ENCODE assay signal across 14 cellular contexts in genomic region chr3:25572336-25572735, GRCh38.
"Had no signal": no experiment of that assay in that cellular context is flagged by ENCODE, and none has a peak within 500 bp of the region (broad histone marks: within the 10 kb centered on the region; RNA-seq: fewer than 3 reads in every experiment).

No MANE protein-coding gene starts in this region.

- H3K4me1 ChIP-seq: uterus had no signal

- H3K4me3 ChIP-seq: ovary, thyroid gland, uterus had no signal

- H3K27ac ChIP-seq: ovary had no signal

- H3K36me3 Mint-ChIP-seq: stimulated activated naive B cell treated with anti-CD40 and anti-IgM and Interleukin-4, amounts not matched to agents 10 μg/mL and 1 μg/mL and 100 μg/mL, for 72 hours had no signal

- H3K9me3 ChIP-seq: ovary, thyroid gland, uterus had no signal

- DNase-seq: activated CD4-positive, alpha-beta T cell treated with anti-CD3 and anti-CD28 coated beads, Interleukin-2, amount 50 U/mL, for 4 hours; activated CD4-positive, CD25-positive, alpha-beta regulatory T cell treated with anti-CD3 and anti-CD28 coated beads, Interleukin-2, amount 50 U/mL, for 72 hours; activated naive CD4-positive, alpha-beta T cell treated with Interleukin-2 at 50 U/mL for 16 hours; endodermal cell; hippocampal formation; kidney; ovary; stimulated activated CD4-positive, alpha-beta T cell treated with anti-CD3 and anti-CD28 coated beads, Interleukin-2, amount 100 ng/mL, for 48 hours; stimulated activated naive B cell treated with anti-CD40 and anti-IgM and Interleukin-4, amounts not matched to agents 10 μg/mL and 1 μg/mL and 100 μg/mL, for 72 hours; T-helper 1 cell had no signal

- H3K27ac Mint-ChIP-seq: activated T-helper 17 cell treated with anti-CD3 and anti-CD28 coated beads, Interleukin-2, amount 50 U/mL, for 72 hours; endodermal cell; stimulated activated naive B cell treated with anti-CD40 and anti-IgM and Interleukin-4, amounts not matched to agents 10 μg/mL and 1 μg/mL and 100 μg/mL, for 72 hours had no signal

- H3K4me3 Mint-ChIP-seq: activated T-helper 17 cell treated with anti-CD3 and anti-CD28 coated beads, Interleukin-2, amount 50 U/mL, for 72 hours; endodermal cell; neural crest cell; stimulated activated naive B cell treated with anti-CD40 and anti-IgM and Interleukin-4, amounts not matched to agents 10 μg/mL and 1 μg/mL and 100 μg/mL, for 72 hours had no signal

- H3K9me3 Mint-ChIP-seq: activated T-helper 17 cell treated with anti-CD3 and anti-CD28 coated beads, Interleukin-2, amount 50 U/mL, for 72 hours; endodermal cell; neural crest cell; stimulated activated naive B cell treated with anti-CD40 and anti-IgM and Interleukin-4, amounts not matched to agents 10 μg/mL and 1 μg/mL and 100 μg/mL, for 72 hours had no signal

- H3K36me3 ChIP-seq: ovary, uterus had no signal

- H3K4me1 Mint-ChIP-seq: activated T-helper 17 cell treated with anti-CD3 and anti-CD28 coated beads, Interleukin-2, amount 50 U/mL, for 72 hours; endodermal cell had no signal

- H3K27me3 ChIP-seq: ovary, thyroid gland, uterus had no signal
